ENCODE assay signal across 31 cellular contexts in the genomic region with DNA sequence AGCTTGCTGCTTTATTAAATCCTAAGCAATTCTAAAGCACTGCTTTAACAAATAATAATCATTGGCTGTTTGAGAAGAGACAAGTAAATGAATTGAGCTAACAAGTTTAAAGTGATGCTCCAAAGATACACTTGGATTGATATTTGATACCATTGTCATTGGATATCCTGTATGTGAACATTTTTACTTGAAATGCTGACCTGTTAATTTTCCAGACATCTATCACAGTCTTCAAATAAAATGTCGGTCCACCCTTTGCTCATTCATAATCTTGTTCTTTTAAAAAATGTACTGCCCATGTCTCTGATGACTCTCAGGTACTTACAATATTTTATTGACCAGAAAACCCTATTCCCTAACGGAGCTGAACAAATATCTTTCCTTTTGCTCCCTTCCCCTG.
"Had no signal": no experiment of that assay in that cellular context is flagged by ENCODE, and none has a peak within 500 bp of the region (broad histone marks: within the 10 kb centered on the region; RNA-seq: fewer than 3 reads in every experiment).

No MANE protein-coding gene starts in this region.

- H3K36me3 ChIP-seq: colonic mucosa had no signal

- H3K4me1 Mint-ChIP-seq: activated CD4-positive, alpha-beta T cell treated with anti-CD3 and anti-CD28 coated beads for 36 hours; activated CD4-positive, alpha-beta T cell treated with anti-CD3 and anti-CD28 coated beads, Interleukin-2, amount 10 ng/mL, durations not matched to agents 24 days and 14 days; activated CD8-positive, alpha-beta memory T cell treated with anti-CD3 and anti-CD28 coated beads, Interleukin-2, amount 10 ng/mL, durations not matched to agents 7 days and 5 days; activated naive CD4-positive, alpha-beta T cell treated with anti-CD3 and anti-CD28 coated beads, Interleukin-2, amount 50 U/mL, for 24 hours; activated naive CD8-positive, alpha-beta T cell treated with anti-CD3 and anti-CD28 coated beads for 36 hours; activated naive CD8-positive, alpha-beta T cell treated with anti-CD3 and anti-CD28 coated beads, Interleukin-2, amount 50 U/mL, for 24 hours; T-helper 17 cell had no signal

- FAIRE-seq: endometrium had no signal

- H3K4me3 ChIP-seq: adrenal gland, body of pancreas, colonic mucosa had no signal

- H3K27ac Mint-ChIP-seq: activated CD4-positive, alpha-beta memory T cell treated with anti-CD3 and anti-CD28 coated beads for 36 hours; activated CD4-positive, alpha-beta T cell treated with anti-CD3 and anti-CD28 coated beads for 36 hours; activated CD4-positive, alpha-beta T cell treated with anti-CD3 and anti-CD28 coated beads, Interleukin-2, amount 10 ng/mL, durations not matched to agents 24 days and 14 days; activated CD8-positive, alpha-beta memory T cell treated with anti-CD3 and anti-CD28 coated beads, Interleukin-2, amount 10 ng/mL, durations not matched to agents 7 days and 5 days; activated CD8-positive, alpha-beta T cell treated with anti-CD3 and anti-CD28 coated beads, Interleukin-2, amount 10 ng/mL, durations not matched to agents 7 days and 5 days; activated naive CD4-positive, alpha-beta T cell treated with anti-CD3 and anti-CD28 coated beads for 36 hours; activated naive CD4-positive, alpha-beta T cell treated with anti-CD3 and anti-CD28 coated beads, Interleukin-2, amount 50 U/mL, for 24 hours; activated naive CD8-positive, alpha-beta T cell treated with anti-CD3 and anti-CD28 coated beads for 36 hours; activated naive CD8-positive, alpha-beta T cell treated with anti-CD3 and anti-CD28 coated beads, Interleukin-2, amount 50 U/mL, for 24 hours; activated T-helper 1 cell treated with anti-CD3 and anti-CD28 coated beads, Interleukin-12 subunit alpha, Interleukin-12 subunit beta, Interleukin-2, Interleukin-4 antibody, amounts not matched to agents 30 ng/mL and 10 ng/mL and 1 ng/mL, durations not matched to agents 14 hours and 24 hours and 36 hours; activated T-helper 2 cell treated with anti-CD3 and anti-CD28 coated beads, Interferon-gamma antibody, Interleukin-2, Interleukin-4, amounts not matched to agents 10 μg/mL and 5 μg/mL and 100 μg/mL, durations not matched to agents 14 hours and 24 hours and 36 hours; T-helper 17 cell; T-helper 2 cell treated with Interferon-gamma antibody and Interleukin-4, amounts not matched to agents 5 μg/mL and 100 μg/mL, for 36 hours had no signal

- H3K4me3 Mint-ChIP-seq: activated CD4-positive, alpha-beta memory T cell treated with anti-CD3 and anti-CD28 coated beads for 36 hours; activated CD4-positive, alpha-beta T cell treated with anti-CD3 and anti-CD28 coated beads for 36 hours; activated CD4-positive, alpha-beta T cell treated with anti-CD3 and anti-CD28 coated beads, Interleukin-2, amount 10 ng/mL, durations not matched to agents 24 days and 14 days; activated CD8-positive, alpha-beta memory T cell treated with anti-CD3 and anti-CD28 coated beads, Interleukin-2, amount 10 ng/mL, durations not matched to agents 7 days and 5 days; activated CD8-positive, alpha-beta T cell treated with anti-CD3 and anti-CD28 coated beads, Interleukin-2, amount 10 ng/mL, durations not matched to agents 7 days and 5 days; activated naive CD4-positive, alpha-beta T cell treated with anti-CD3 and anti-CD28 coated beads for 36 hours; activated naive CD4-positive, alpha-beta T cell treated with anti-CD3 and anti-CD28 coated beads, Interleukin-2, amount 50 U/mL, for 24 hours; activated naive CD8-positive, alpha-beta T cell treated with anti-CD3 and anti-CD28 coated beads for 36 hours; activated naive CD8-positive, alpha-beta T cell treated with anti-CD3 and anti-CD28 coated beads, Interleukin-2, amount 50 U/mL, for 24 hours; activated T-helper 1 cell treated with anti-CD3 and anti-CD28 coated beads, Interleukin-12 subunit alpha, Interleukin-12 subunit beta, Interleukin-2, Interleukin-4 antibody, amounts not matched to agents 30 ng/mL and 10 ng/mL and 1 ng/mL, durations not matched to agents 14 hours and 24 hours and 36 hours; T-helper 17 cell; T-helper 2 cell treated with Interferon-gamma antibody and Interleukin-4, amounts not matched to agents 5 μg/mL and 100 μg/mL, for 36 hours had no signal

- H3K27ac ChIP-seq: adrenal gland, body of pancreas, colonic mucosa had no signal

- H3K4me1 ChIP-seq: adrenal gland, colonic mucosa had no signal

- DNase-seq: activated CD4-positive, alpha-beta memory T cell treated with anti-CD3 and anti-CD28 coated beads for 36 hours; activated CD4-positive, alpha-beta T cell treated with anti-CD3 and anti-CD28 coated beads for 36 hours; activated CD4-positive, alpha-beta T cell treated with anti-CD3 and anti-CD28 coated beads, Interleukin-2, amount 10 ng/mL, durations not matched to agents 24 days and 14 days; activated CD4-positive, CD25-positive, alpha-beta regulatory T cell; activated CD4-positive, CD25-positive, alpha-beta regulatory T cell treated with anti-CD3 and anti-CD28 coated beads, Interleukin-2, amount 50 U/mL, for 72 hours; activated CD8-positive, alpha-beta memory T cell treated with anti-CD3 and anti-CD28 coated beads, Interleukin-2, amount 10 ng/mL, durations not matched to agents 7 days and 5 days; activated CD8-positive, alpha-beta memory T cell treated with anti-CD3 and anti-CD28 coated beads, Interleukin-2, amount 50 U/mL, for 4 hours; activated CD8-positive, alpha-beta T cell treated with anti-CD3 and anti-CD28 coated beads, Interleukin-2, amount 10 ng/mL, durations not matched to agents 7 days and 5 days; activated effector memory CD4-positive, alpha-beta T cell treated with anti-CD3 and anti-CD28 coated beads, Interleukin-2, amount 50 U/mL, for 16 hours; activated naive CD4-positive, alpha-beta T cell treated with anti-CD3 and anti-CD28 coated beads for 36 hours; activated naive CD8-positive, alpha-beta T cell treated with anti-CD3 and anti-CD28 coated beads for 36 hours; activated naive CD8-positive, alpha-beta T cell treated with anti-CD3 and anti-CD28 coated beads, Interleukin-2, amount 50 U/mL, for 24 hours; activated T-cell treated with anti-CD3 and anti-CD28 coated beads, Interleukin-2, amount 50 U/mL, for 1 hour; activated T-cell treated with anti-CD3 and anti-CD28 coated beads, Interleukin-2, amount 50 U/mL, for 48 hours; adrenal gland; amygdala; aorta; body of pancreas; caudate nucleus; colonic mucosa; effector CD8-positive, alpha-beta T cell; foreskin fibroblast; head of caudate nucleus; T-helper 17 cell; T1000 had no signal

- H3K9me3 ChIP-seq: colonic mucosa had no signal

- H3K27me3 Mint-ChIP-seq: activated CD4-positive, alpha-beta memory T cell treated with anti-CD3 and anti-CD28 coated beads for 36 hours; activated CD4-positive, alpha-beta T cell treated with anti-CD3 and anti-CD28 coated beads for 36 hours; activated naive CD8-positive, alpha-beta T cell treated with anti-CD3 and anti-CD28 coated beads for 36 hours; T-helper 17 cell had no signal

- H3K27me3 ChIP-seq: adrenal gland, body of pancreas, colonic mucosa had no signal

- ATAC-seq: activated CD4-positive, alpha-beta T cell treated with anti-CD3 and anti-CD28 coated beads for 36 hours; activated CD8-positive, alpha-beta memory T cell treated with anti-CD3 and anti-CD28 coated beads, Interleukin-2, amount 10 ng/mL, durations not matched to agents 7 days and 5 days; activated CD8-positive, alpha-beta T cell treated with anti-CD3 and anti-CD28 coated beads, Interleukin-2, amount 10 ng/mL, durations not matched to agents 7 days and 5 days; activated naive CD8-positive, alpha-beta T cell treated with anti-CD3 and anti-CD28 coated beads, Interleukin-2, amount 50 U/mL, for 24 hours; body of pancreas; esophagus mucosa; T-helper 17 cell had no signal
